Comparison of ENCODE assay signal across 21 cellular contexts in the genomic region with DNA sequence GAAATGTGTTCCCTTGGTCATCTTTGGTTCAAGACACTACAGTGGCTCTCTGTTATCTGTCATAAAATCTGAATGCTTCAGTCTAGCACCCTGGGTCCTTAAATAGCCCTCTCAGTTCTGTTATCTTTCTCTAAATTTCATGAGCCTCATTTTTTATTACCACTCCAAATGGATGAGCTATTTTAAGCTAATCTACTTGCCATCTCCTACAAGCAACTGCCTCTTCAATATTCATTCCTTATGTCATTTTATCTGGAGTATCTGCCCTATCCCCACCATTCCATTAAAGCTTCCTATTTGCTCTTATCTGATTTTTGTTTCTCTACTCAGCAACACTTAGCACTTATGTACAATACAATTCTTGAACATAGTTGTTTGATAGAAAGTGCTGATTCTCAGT. TPM values are rescaled to one million over a fixed set of nuclear protein-coding genes. Genes with fewer than 3 reads are reported as not detected.
A peak's percentile ranks its signal among the peaks of the same experiment; 100 is the strongest.
DNase-seq lines count a peak whose midpoint lies in the region; ATAC-seq and TF ChIP-seq lines count a peak whose summit lies in the region.
"Had no signal": no experiment of that assay in that cellular context is flagged by ENCODE, and none has a peak within 500 bp of the region (broad histone marks: within the 10 kb centered on the region; RNA-seq: fewer than 3 reads in every experiment).

No MANE protein-coding gene starts in this region.

- H3K4me3 Mint-ChIP-seq in activated naive CD8-positive, alpha-beta T cell: no peak overlapping the region
- no peak overlapping the region for H3K4me3 Mint-ChIP-seq in activated naive CD8-positive, alpha-beta T cell treated with anti-CD3 and anti-CD28 coated beads, Interleukin-2, amount 50 U/mL, for 24 hours
- H3K4me3 Mint-ChIP-seq in T-helper 17 cell (no peak overlapping the region), nephron progenitor cell (no peak overlapping the region)
- no peak overlapping the region for H3K4me3 Mint-ChIP-seq in stimulated activated effector memory CD8-positive, alpha-beta T cell treated with anti-CD3 and anti-CD28 coated beads, Interleukin-12 subunit alpha, Interleukin-12 subunit beta, amount 100 ng/mL, for 72 hours
- H3K4me3 Mint-ChIP-seq: B cell; CD4-positive, CD25-positive, alpha-beta regulatory T cell; CD8-positive, alpha-beta T cell had no signal

- H3K4me1 ChIP-seq in osteoblast (ENCODE audit: insufficient read depth, low read length) (no peaks in the 10 kb centered on the region), left lung (no peaks in the 10 kb centered on the region), foreskin keratinocyte (no peaks in the 10 kb centered on the region)
- H3K4me1 ChIP-seq: BLaER1 had no signal

- intact Hi-C loops in left lung (cut with DNase I): no loop called here

- TF ChIP-seq CTCF in osteoblast (IDR thresholded peaks at IDR 0.05; ENCODE audit: extremely low read depth, low read depth, low read length) (no peak), nephron progenitor cell (IDR thresholded peaks at IDR 0.05) (no peak), left lung (IDR thresholded peaks at IDR 0.05) (no peak), foreskin keratinocyte (conservative IDR thresholded peaks at IDR 0.05) (no peak)

- H3K9me3 ChIP-seq in T-helper 17 cell (ENCODE audit: control insufficient read depth, low read length, poor library complexity, severe bottlenecking) (no peaks in the 10 kb centered on the region), osteoblast (ENCODE audit: low read depth, low read length) (no peaks in the 10 kb centered on the region), left lung (no peaks in the 10 kb centered on the region)
- H3K9me3 ChIP-seq: BLaER1 had no signal

- H3K36me3 Mint-ChIP-seq in activated naive CD8-positive, alpha-beta T cell: peaks cover 22% of the 10 kb centered on the region
- H3K36me3 Mint-ChIP-seq in activated naive CD8-positive, alpha-beta T cell treated with anti-CD3 and anti-CD28 coated beads, Interleukin-2, amount 50 U/mL, for 24 hours (ENCODE audit: low read depth): peaks cover 18% of the 10 kb centered on the region
- H3K36me3 Mint-ChIP-seq in T-helper 17 cell (ENCODE audit: low read depth) (peaks cover 10% of the 10 kb centered on the region), nephron progenitor cell (ENCODE audit: low read depth) (peaks cover 53% of the 10 kb centered on the region)
- peaks cover 43% of the 10 kb centered on the region for H3K36me3 Mint-ChIP-seq in stimulated activated effector memory CD8-positive, alpha-beta T cell treated with anti-CD3 and anti-CD28 coated beads, Interleukin-12 subunit alpha, Interleukin-12 subunit beta, amount 100 ng/mL, for 72 hours

- no peak for ATAC-seq in activated naive CD8-positive, alpha-beta T cell treated with anti-CD3 and anti-CD28 coated beads, Interleukin-2, amount 50 U/mL, for 24 hours
- ATAC-seq in T-helper 17 cell: no peak
- no peak for ATAC-seq in stimulated activated effector memory CD8-positive, alpha-beta T cell treated with anti-CD3 and anti-CD28 coated beads, Interleukin-12 subunit alpha, Interleukin-12 subunit beta, amount 100 ng/mL, for 72 hours
- ATAC-seq in left lung: no peak
- ATAC-seq in foreskin keratinocyte: no peak
- ATAC-seq: CD8-positive, alpha-beta T cell had no signal

- H3K27ac ChIP-seq in osteoblast (ENCODE audit: low read depth, low read length) (no peak overlapping the region), left lung (no peak overlapping the region), foreskin keratinocyte (no peak overlapping the region)
- H3K27ac ChIP-seq: 22Rv1, BLaER1, C4-2B had no signal

- no peaks in the 10 kb centered on the region for H3K9me3 Mint-ChIP-seq in activated naive CD8-positive, alpha-beta T cell (ENCODE audit: low read depth)
- H3K9me3 Mint-ChIP-seq in activated naive CD8-positive, alpha-beta T cell treated with anti-CD3 and anti-CD28 coated beads, Interleukin-2, amount 50 U/mL, for 24 hours: no peaks in the 10 kb centered on the region
- H3K9me3 Mint-ChIP-seq in nephron progenitor cell: no peaks in the 10 kb centered on the region
- H3K9me3 Mint-ChIP-seq in stimulated activated effector memory CD8-positive, alpha-beta T cell treated with anti-CD3 and anti-CD28 coated beads, Interleukin-12 subunit alpha, Interleukin-12 subunit beta, amount 100 ng/mL, for 72 hours: no peaks in the 10 kb centered on the region
- H3K9me3 Mint-ChIP-seq: CD4-positive, CD25-positive, alpha-beta regulatory T cell; CD8-positive, alpha-beta T cell had no signal

- H3K4me3 ChIP-seq in osteoblast (ENCODE audit: insufficient read depth, low read length) (no peak overlapping the region), left lung (no peak overlapping the region)
- H3K4me3 ChIP-seq: BLaER1 had no signal

- H3K79me2 ChIP-seq in osteoblast (ENCODE audit: insufficient read depth, low read length): no peaks in the 10 kb centered on the region

- peak overlapping the region; percentile 1 for H3K27ac Mint-ChIP-seq in activated naive CD8-positive, alpha-beta T cell
- no peak overlapping the region for H3K27ac Mint-ChIP-seq in activated naive CD8-positive, alpha-beta T cell treated with anti-CD3 and anti-CD28 coated beads, Interleukin-2, amount 50 U/mL, for 24 hours
- H3K27ac Mint-ChIP-seq in T-helper 17 cell (peak overlapping the region; percentile 3), nephron progenitor cell (no peak overlapping the region)
- no peak overlapping the region for H3K27ac Mint-ChIP-seq in stimulated activated effector memory CD8-positive, alpha-beta T cell treated with anti-CD3 and anti-CD28 coated beads, Interleukin-12 subunit alpha, Interleukin-12 subunit beta, amount 100 ng/mL, for 72 hours
- H3K27ac Mint-ChIP-seq: B cell; CD4-positive, CD25-positive, alpha-beta regulatory T cell; CD8-positive, alpha-beta T cell had no signal

- H3K27me3 ChIP-seq in osteoblast (ENCODE audit: insufficient read depth, low read length) (no peaks in the 10 kb centered on the region), left lung (no peaks in the 10 kb centered on the region), foreskin keratinocyte (no peaks in the 10 kb centered on the region)
- H3K27me3 ChIP-seq: BLaER1 had no signal

- DNase-seq in activated naive CD8-positive, alpha-beta T cell treated with anti-CD3 and anti-CD28 coated beads, Interleukin-2, amount 50 U/mL, for 24 hours: no peak
- DNase-seq in T-helper 17 cell: no peak
- DNase-seq in osteoblast (ENCODE audit: insufficient read length, low spot score, missing footprints): peak; percentile 51
- DNase-seq in nephron progenitor cell: no peak
- no peak for DNase-seq in stimulated activated effector memory CD8-positive, alpha-beta T cell treated with anti-CD3 and anti-CD28 coated beads, Interleukin-12 subunit alpha, Interleukin-12 subunit beta, amount 100 ng/mL, for 72 hours (ENCODE audit: low spot score in 2 of 2)
- DNase-seq in left lung: no peak
- DNase-seq in foreskin keratinocyte: no peak
- DNase-seq: CD4-positive, CD25-positive, alpha-beta regulatory T cell; CD8-positive, alpha-beta T cell; DMS 273 treated with DMSO at 0.1 percent for 48 hours; DMS79; GF-D8; H7; HCEC 1CT had no signal

- H3K36me3 ChIP-seq in osteoblast (ENCODE audit: insufficient read depth, low read length) (peaks cover 45% of the 10 kb centered on the region), left lung (peaks cover 0 to 53% of the 10 kb centered on the region in 2 donors)

- H3K4me2 ChIP-seq in osteoblast (ENCODE audit: insufficient read depth, low read length): no peak overlapping the region
- H3K4me2 ChIP-seq: BLaER1 had no signal

- no peak overlapping the region for H2AFZ ChIP-seq in osteoblast (ENCODE audit: low read length)

- no peaks in the 10 kb centered on the region for H3K27me3 Mint-ChIP-seq in activated naive CD8-positive, alpha-beta T cell
- H3K27me3 Mint-ChIP-seq in activated naive CD8-positive, alpha-beta T cell treated with anti-CD3 and anti-CD28 coated beads, Interleukin-2, amount 50 U/mL, for 24 hours: no peaks in the 10 kb centered on the region
- no peaks in the 10 kb centered on the region for H3K27me3 Mint-ChIP-seq in T-helper 17 cell
- H3K27me3 Mint-ChIP-seq in nephron progenitor cell (ENCODE audit: low read depth, poor library complexity): no peaks in the 10 kb centered on the region
- H3K27me3 Mint-ChIP-seq: B cell; CD4-positive, CD25-positive, alpha-beta regulatory T cell had no signal

- no peaks in the 10 kb centered on the region for H4K20me1 ChIP-seq in osteoblast (ENCODE audit: insufficient read depth, low read length)
- H4K20me1 ChIP-seq: BLaER1 had no signal

- peaks cover 4% of the 10 kb centered on the region for H3K4me1 Mint-ChIP-seq in activated naive CD8-positive, alpha-beta T cell (ENCODE audit: low read depth)
- no peaks in the 10 kb centered on the region for H3K4me1 Mint-ChIP-seq in activated naive CD8-positive, alpha-beta T cell treated with anti-CD3 and anti-CD28 coated beads, Interleukin-2, amount 50 U/mL, for 24 hours
- H3K4me1 Mint-ChIP-seq in T-helper 17 cell (peaks cover 3% of the 10 kb centered on the region), nephron progenitor cell (no peaks in the 10 kb centered on the region)
- no peaks in the 10 kb centered on the region for H3K4me1 Mint-ChIP-seq in stimulated activated effector memory CD8-positive, alpha-beta T cell treated with anti-CD3 and anti-CD28 coated beads, Interleukin-12 subunit alpha, Interleukin-12 subunit beta, amount 100 ng/mL, for 72 hours
- H3K4me1 Mint-ChIP-seq: B cell; CD4-positive, CD25-positive, alpha-beta regulatory T cell had no signal

RNA-seq across cellular contexts. Expression of a gene that starts 28.0 kb away (rescaled TPM):
- 10 to 100 TPM; 34.5 to 41.5 TPM for total RNA-seq in T-helper 17 cell
- total RNA-seq in osteoblast: 191 and 244 TPM in 2 replicates
- 10 to 100 TPM; 16.4 to 30.9 TPM for total RNA-seq in left lung
- total RNA-seq in foreskin keratinocyte: 0.11 TPM in 1 of 2 replicates, not detected in the other
- 0.10 TPM in 1 of 2 replicates, not detected in the other for polyA plus RNA-seq in foreskin keratinocyte
- total RNA-seq: G401, H1, H7 had no signal
- polyA plus RNA-seq: H1 had no signal

RNA-seq across cellular contexts. Expression of a gene that starts 35.6 kb away (rescaled TPM):
- 100 to 1,000 TPM; 106 TPM for total RNA-seq in T-helper 17 cell
- total RNA-seq in osteoblast: 4.0 and 6.2 TPM in 2 replicates
- 10 to 100 TPM; 25.1 to 80.4 TPM for total RNA-seq in left lung
- 0.14 and 0.25 TPM in 2 replicates for total RNA-seq in foreskin keratinocyte
- polyA plus RNA-seq in foreskin keratinocyte: 0.17 and 0.31 TPM in 2 replicates
- total RNA-seq: G401, H1, H7 had no signal
- polyA plus RNA-seq: H1 had no signal

RNA-seq across cellular contexts. Expression of a gene that starts 42.0 kb away (rescaled TPM):
- 10 to 100 TPM; 47.4 to 61.9 TPM for total RNA-seq in T-helper 17 cell
- total RNA-seq in osteoblast: 0.29 and 0.72 TPM in 2 replicates
- 10 to 100 TPM; 13.5 to 19.9 TPM for total RNA-seq in left lung
- total RNA-seq in foreskin keratinocyte: 7.1 and 9.0 TPM in 2 replicates
- 2.6 TPM in 2 replicates for polyA plus RNA-seq in foreskin keratinocyte

RNA-seq across cellular contexts. Expression of a gene that starts 52.4 kb away (rescaled TPM):
- under 1 TPM; 0.60 to 0.65 TPM for total RNA-seq in T-helper 17 cell
- total RNA-seq in osteoblast: 0.72 and 0.88 TPM in 2 replicates
- 10 to 100 TPM in 1 of 2 donors, 1 to 10 TPM in 1; 5.0 to 10.7 TPM for total RNA-seq in left lung
- total RNA-seq in foreskin keratinocyte: not detected in 2 replicates
- polyA plus RNA-seq in foreskin keratinocyte: not detected in 2 replicates
- total RNA-seq: H1, H7 had no signal
- polyA plus RNA-seq: H1 had no signal

Comparison
In these comparisons a context has a peak if more than half of its experiments do, and no peak if none do; other contexts are left out.
1. H3K27ac Mint-ChIP-seq: peak in activated naive CD8-positive, alpha-beta T cell (single experiment) and T-helper 17 cell (single experiment); none in activated naive CD8-positive, alpha-beta T cell treated with anti-CD3 and anti-CD28 coated beads, Interleukin-2, amount 50 U/mL, for 24 hours (single experiment), nephron progenitor cell (single experiment) and stimulated activated effector memory CD8-positive, alpha-beta T cell treated with anti-CD3 and anti-CD28 coated beads, Interleukin-12 subunit alpha, Interleukin-12 subunit beta, amount 100 ng/mL, for 72 hours (single experiment).
2. RNA of a gene that starts 28.0 kb away (total RNA-seq): 191 to 244 TPM in osteoblast, 34.5 to 41.5 TPM in T-helper 17 cell and 16.4 to 30.9 TPM in left lung; 0.11 TPM in foreskin keratinocyte; every median in the first group is over 10 times any median in the second.